ENCODE assay signal across 26 cellular contexts in the genomic region with DNA sequence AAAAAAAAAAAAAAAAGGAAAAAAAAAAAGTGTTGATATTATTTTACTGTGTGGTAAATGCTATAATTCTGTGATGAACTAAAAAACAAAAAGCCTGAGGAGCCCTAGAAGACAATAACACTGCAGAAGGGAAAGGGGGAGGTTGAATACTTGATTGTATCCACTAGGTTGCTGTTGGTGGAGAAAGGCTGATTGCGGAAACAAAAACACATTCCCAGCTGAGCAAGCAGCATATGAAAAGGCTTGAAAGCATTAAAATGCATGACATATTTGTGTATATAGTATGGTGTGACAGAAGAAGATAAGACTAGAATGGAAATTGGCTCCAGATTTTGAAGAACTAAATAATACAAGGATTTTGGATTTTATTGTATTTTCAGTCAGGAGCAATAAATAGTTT. TPM values are rescaled to one million over a fixed set of nuclear protein-coding genes. Genes with fewer than 3 reads are reported as not detected.
A peak's percentile ranks its signal among the peaks of the same experiment; 100 is the strongest.
DNase-seq lines count a peak whose midpoint lies in the region; ATAC-seq and TF ChIP-seq lines count a peak whose summit lies in the region.
"Had no signal": no experiment of that assay in that cellular context is flagged by ENCODE, and none has a peak within 500 bp of the region (broad histone marks: within the 10 kb centered on the region; RNA-seq: fewer than 3 reads in every experiment).

No MANE protein-coding gene starts in this region.

- H3K27me3 ChIP-seq in adipocyte (replicated peaks; ENCODE audit: control insufficient read depth, insufficient read depth, low read length) (no peaks in the 10 kb centered on the region), neuronal stem cell (ENCODE audit: control insufficient read depth in 3 of 3, insufficient read depth in 3 of 3, low read depth in 1 of 3, low read length in 3 of 3) (no peaks in the 10 kb centered on the region)
- H3K27me3 ChIP-seq: SJSA1 had no signal

- TF ChIP-seq CTCF in glutamatergic neuron (IDR thresholded peaks at IDR 0.05; ENCODE audit: partially characterized antibody, unreplicated experiment), result no peak

- H3K4me1 Mint-ChIP-seq in glutamatergic neuron (ENCODE audit: low read depth, unreplicated experiment), result peaks cover 6% of the 10 kb centered on the region

- H3K9me3 ChIP-seq in adipocyte (ENCODE audit: control insufficient read depth, low read length) (no peaks in the 10 kb centered on the region), neuronal stem cell (replicated peaks in 1 of 2; ENCODE audit: control insufficient read depth in 2 of 2, insufficient read depth in 1 of 2, low read depth in 1 of 2, low read length in 2 of 2) (peaks cover 0 to 3% of the 10 kb centered on the region in 2 donors)
- H3K9me3 ChIP-seq: SJSA1 had no signal

- no peak overlapping the region for H2AK5ac ChIP-seq in neuronal stem cell (ENCODE audit: low read depth, low read length)

- H3K79me1 ChIP-seq in neuronal stem cell (ENCODE audit: low read depth, low read length), result peaks cover 3% of the 10 kb centered on the region

- H2BK120ac ChIP-seq in neuronal stem cell (ENCODE audit: low read depth, low read length), result no peak overlapping the region

- no peaks in the 10 kb centered on the region for H3K27me3 Mint-ChIP-seq in glutamatergic neuron (ENCODE audit: unreplicated experiment)
- H3K27me3 Mint-ChIP-seq: activated CD8-positive, alpha-beta T cell treated with anti-CD3 and anti-CD28 coated beads for 36 hours; activated naive CD8-positive, alpha-beta T cell treated with anti-CD3 and anti-CD28 coated beads, Interleukin-2, amount 10 ng/mL, durations not matched to agents 7 days and 5 days; CD4-positive, CD25-positive, alpha-beta regulatory T cell had no signal

- H2BK5ac ChIP-seq in neuronal stem cell (ENCODE audit: low read length), result no peak overlapping the region

- no peaks in the 10 kb centered on the region for H3K9me3 Mint-ChIP-seq in glutamatergic neuron (ENCODE audit: unreplicated experiment)
- H3K9me3 Mint-ChIP-seq: activated CD8-positive, alpha-beta T cell treated with anti-CD3 and anti-CD28 coated beads for 36 hours; activated naive CD8-positive, alpha-beta T cell treated with anti-CD3 and anti-CD28 coated beads, Interleukin-2, amount 10 ng/mL, durations not matched to agents 7 days and 5 days; CD4-positive, CD25-positive, alpha-beta regulatory T cell; stimulated activated effector memory CD8-positive, alpha-beta T cell treated with anti-CD3 and anti-CD28 coated beads, Interleukin-12 subunit alpha, Interleukin-12 subunit beta, amount 100 ng/mL, for 72 hours had no signal

- H3K4me3 ChIP-seq in adipocyte (ENCODE audit: low read length) (no peak overlapping the region), neuronal stem cell (ENCODE audit: low read length in 2 of 2) (no peak overlapping the region)
- H3K4me3 ChIP-seq: GM23248, SJSA1 had no signal

- no peak overlapping the region for H3K4me2 ChIP-seq in neuronal stem cell (ENCODE audit: insufficient read depth, low read length, poor library complexity, severe bottlenecking)

- no peak overlapping the region for H2BK15ac ChIP-seq in neuronal stem cell (ENCODE audit: low read length)

- no peak overlapping the region for H4K91ac ChIP-seq in neuronal stem cell (ENCODE audit: low read depth, low read length, poor library complexity)

- H3K36me3 Mint-ChIP-seq in glutamatergic neuron (ENCODE audit: unreplicated experiment), result no peaks in the 10 kb centered on the region

- no peak overlapping the region for H3K23ac ChIP-seq in neuronal stem cell (ENCODE audit: low read depth, low read length, poor library complexity)

- H3K4me1 ChIP-seq in adipocyte (ENCODE audit: control insufficient read depth, insufficient read depth, low read length) (peaks cover 19% of the 10 kb centered on the region), neuronal stem cell (ENCODE audit: control insufficient read depth in 2 of 2, insufficient read depth in 1 of 2, low read depth in 1 of 2, low read length in 2 of 2) (peaks cover 3 to 10% of the 10 kb centered on the region in 2 donors)
- H3K4me1 ChIP-seq: parathyroid adenoma had no signal

- peak; percentile 38 for DNase-seq in NCI-H146 (lab: John Stamatoyannopoulos, UW)
- no peak for DNase-seq in NCI-H146 treated with DMSO at 0.1 percent for 48 hours (lab: John Stamatoyannopoulos, UW; ENCODE audit: unreplicated experiment)
- peak; percentile 55 for DNase-seq in adipocyte (ENCODE audit: low read depth)
- DNase-seq in glutamatergic neuron, result no peak
- DNase-seq in neuronal stem cell (ENCODE audit: low spot score), result no peak
- DNase-seq in hepatic stellate cell (ENCODE audit: low spot score), result no peak
- DNase-seq in NCI-H345 treated with DMSO at 0.1 percent for 48 hours (lab: John Stamatoyannopoulos, UW; ENCODE audit: unreplicated experiment), result no peak
- DNase-seq: activated CD4-positive, alpha-beta T cell treated with anti-CD3 and anti-CD28 coated beads for 1 hour; activated CD8-positive, alpha-beta T cell treated with anti-CD3 and anti-CD28 coated beads for 36 hours; activated effector memory CD4-positive, alpha-beta T cell treated with Interleukin-2 at 50 U/mL for 16 hours; activated naive CD8-positive, alpha-beta T cell treated with anti-CD3 and anti-CD28 coated beads, Interleukin-2, amount 10 ng/mL, durations not matched to agents 7 days and 5 days; caudate nucleus; CD4-positive, CD25-positive, alpha-beta regulatory T cell; GM23248; NCI-H1105; NCI-H446; NCI-H774; RPMI8226; stimulated activated CD4-positive, alpha-beta T cell treated with anti-CD3 and anti-CD28 coated beads, Interleukin-4, amount 100 ng/mL, for 24 hours; T-helper 1 cell had no signal

- H4K8ac ChIP-seq in neuronal stem cell (ENCODE audit: low read depth, low read length), result no peak overlapping the region

- H3K36me3 ChIP-seq in adipocyte (ENCODE audit: control insufficient read depth, insufficient read depth, low read length, severe bottlenecking) (no peaks in the 10 kb centered on the region), neuronal stem cell (replicated peaks in 1 of 2; ENCODE audit: control insufficient read depth in 2 of 2, insufficient read depth in 2 of 2, low read length in 2 of 2) (peaks cover 0 to 14% of the 10 kb centered on the region in 2 donors)
- H3K36me3 ChIP-seq: SJSA1 had no signal

- no peak for ATAC-seq in GM19324 (IDR thresholded peaks at IDR 0.05; ENCODE audit: low FRiP score, unreplicated experiment)
- ATAC-seq: activated CD8-positive, alpha-beta T cell treated with anti-CD3 and anti-CD28 coated beads for 36 hours; sciatic nerve; stimulated activated effector memory CD8-positive, alpha-beta T cell treated with anti-CD3 and anti-CD28 coated beads, Interleukin-12 subunit alpha, Interleukin-12 subunit beta, amount 100 ng/mL, for 72 hours had no signal

- no peak overlapping the region for H2AFZ ChIP-seq in neuronal stem cell (ENCODE audit: low read length)
- H2AFZ ChIP-seq: GM23248, parathyroid adenoma had no signal

- WGBS in neuronal stem cell (ENCODE audit: extremely low coverage in 2 of 2, insufficient read length in 2 of 2, insufficient replicate concordance in 1 of 2), 2 donors, result no CpG with 5 or more reads among the region's 1 CpG

- no peak overlapping the region for H3K27ac ChIP-seq in neuronal stem cell (replicated peaks; ENCODE audit: low read length)
- H3K27ac ChIP-seq: 22Rv1, GM23248, parathyroid adenoma, SJSA1 had no signal

- no peak overlapping the region for H3K9ac ChIP-seq in adipocyte (ENCODE audit: low read length)
- H3K9ac ChIP-seq in neuronal stem cell (ENCODE audit: low read depth, low read length, poor library complexity), result no peak overlapping the region
- H3K9ac ChIP-seq: GM23248, parathyroid adenoma had no signal

- H3K27ac Mint-ChIP-seq in glutamatergic neuron (ENCODE audit: unreplicated experiment), result peak overlapping the region; percentile 21
- H3K27ac Mint-ChIP-seq: activated CD8-positive, alpha-beta T cell treated with anti-CD3 and anti-CD28 coated beads for 36 hours; activated naive CD8-positive, alpha-beta T cell treated with anti-CD3 and anti-CD28 coated beads, Interleukin-2, amount 10 ng/mL, durations not matched to agents 7 days and 5 days; CD4-positive, CD25-positive, alpha-beta regulatory T cell; stimulated activated effector memory CD8-positive, alpha-beta T cell treated with anti-CD3 and anti-CD28 coated beads, Interleukin-12 subunit alpha, Interleukin-12 subunit beta, amount 100 ng/mL, for 72 hours had no signal

- H3K14ac ChIP-seq in neuronal stem cell (ENCODE audit: low read length), result no peak overlapping the region

- no peak overlapping the region for H2BK12ac ChIP-seq in neuronal stem cell (ENCODE audit: low read length)

- no peak overlapping the region for H3K4ac ChIP-seq in neuronal stem cell (ENCODE audit: low read length)

- no peak overlapping the region for H3K18ac ChIP-seq in neuronal stem cell (ENCODE audit: low read length)

- H3K4me3 Mint-ChIP-seq in glutamatergic neuron (ENCODE audit: unreplicated experiment), result no peak overlapping the region
- H3K4me3 Mint-ChIP-seq: activated CD8-positive, alpha-beta T cell treated with anti-CD3 and anti-CD28 coated beads for 36 hours; activated naive CD8-positive, alpha-beta T cell treated with anti-CD3 and anti-CD28 coated beads, Interleukin-2, amount 10 ng/mL, durations not matched to agents 7 days and 5 days; CD4-positive, CD25-positive, alpha-beta regulatory T cell; stimulated activated effector memory CD8-positive, alpha-beta T cell treated with anti-CD3 and anti-CD28 coated beads, Interleukin-12 subunit alpha, Interleukin-12 subunit beta, amount 100 ng/mL, for 72 hours had no signal

RNA-seq across cellular contexts. Expression of a gene that starts 8.9 kb away (rescaled TPM):
- 80.2 TPM for total RNA-seq in glutamatergic neuron (ENCODE audit: unreplicated experiment)
- 30.1 TPM for polyA plus RNA-seq in neuronal stem cell (2013, experiment 1 of 2)
- 29.7 TPM for polyA plus RNA-seq in neuronal stem cell (2013, experiment 2 of 2)

RNA-seq across cellular contexts. Expression of a gene that starts 18.4 kb away (rescaled TPM):
- 10.2 TPM for total RNA-seq in glutamatergic neuron (ENCODE audit: unreplicated experiment)
- polyA plus RNA-seq in neuronal stem cell (2013, experiment 1 of 2), result 10.8 TPM
- polyA plus RNA-seq in neuronal stem cell (2013, experiment 2 of 2), result 11.4 TPM

RNA-seq across cellular contexts. Expression of a gene that starts 36.6 kb away (rescaled TPM):
- 10.2 TPM for total RNA-seq in glutamatergic neuron (ENCODE audit: unreplicated experiment)
- polyA plus RNA-seq in neuronal stem cell (2013, experiment 1 of 2), result 7.2 TPM
- polyA plus RNA-seq in neuronal stem cell (2013, experiment 2 of 2), result 7.9 TPM

RNA-seq across cellular contexts. Expression of a gene that starts 44.5 kb away (rescaled TPM):
- 71.7 TPM for total RNA-seq in glutamatergic neuron (ENCODE audit: unreplicated experiment)
- polyA plus RNA-seq in neuronal stem cell (2013, experiment 1 of 2), result 31.0 TPM
- 34.1 TPM for polyA plus RNA-seq in neuronal stem cell (2013, experiment 2 of 2)

Comparison
In these comparisons a context has a peak if more than half of its experiments do, and no peak if none do; other contexts are left out.
1. DNase-seq: peak in NCI-H146 (single experiment) and adipocyte (single experiment); none in NCI-H146 treated with DMSO at 0.1 percent for 48 hours (single experiment), glutamatergic neuron (single experiment), neuronal stem cell (single experiment), hepatic stellate cell (single experiment) and NCI-H345 treated with DMSO at 0.1 percent for 48 hours (single experiment).